ENCODE assay signal across 8 cellular contexts in genomic region chr1:169483500-169483966, GRCh38. TPM values are rescaled to one million over a fixed set of nuclear protein-coding genes. Genes with fewer than 3 reads are reported as not detected.
DNase-seq lines count a peak whose midpoint lies in the region; ATAC-seq, FAIRE-seq and TF ChIP-seq lines count a peak whose summit lies in the region.

No MANE protein-coding gene starts in this region.

- H3K9me3 Mint-ChIP-seq in activated naive CD4-positive, alpha-beta T cell treated with anti-CD3 and anti-CD28 coated beads for 36 hours = no peaks in the 10 kb centered on the region

- no peak for ATAC-seq in HG03442 (IDR thresholded peaks at IDR 0.05; ENCODE audit: unreplicated experiment)

- no peak overlapping the region for H3K27ac Mint-ChIP-seq in activated naive CD4-positive, alpha-beta T cell treated with anti-CD3 and anti-CD28 coated beads for 36 hours

- H3K27ac ChIP-seq in skin epidermis = peak overlapping the region in 6 of 21 experiments; percentile 20 to 97 (median 54)

- H3K4me3 Mint-ChIP-seq in activated naive CD4-positive, alpha-beta T cell treated with anti-CD3 and anti-CD28 coated beads for 36 hours = no peak overlapping the region

- FAIRE-seq in GM12892 (lab: Jason Lieb, UNC) = no peak

- H3K4me1 Mint-ChIP-seq in activated naive CD4-positive, alpha-beta T cell treated with anti-CD3 and anti-CD28 coated beads for 36 hours (ENCODE audit: low read depth) = peaks cover 46% of the 10 kb centered on the region

- peak; percentile 1 to 55 (median 35) for DNase-seq in NCI-H1417 (lab: John Stamatoyannopoulos, UW)
- no peak for DNase-seq in NCI-H1417 treated with DMSO at 0.1 percent for 48 hours (lab: John Stamatoyannopoulos, UW)
- DNase-seq in SK-N-DZ (ENCODE audit: low spot score) = peak; percentile 7
- peak; percentile 46 for DNase-seq in globus pallidus (ENCODE audit: low spot score)
- DNase-seq in activated naive CD4-positive, alpha-beta T cell treated with anti-CD3 and anti-CD28 coated beads for 36 hours = no peak
- no peak for DNase-seq in GM12892 (ENCODE audit: insufficient read length)

- CTCF ChIA-PET in activated naive CD4-positive, alpha-beta T cell treated with anti-CD3 and anti-CD28 coated beads for 36 hours (lab: Charles Lee) = interaction anchor here (2.0 kb wide), 1 partner anchor 63 kb away, joined by 4 read pairs; no protein-coding TSS in a partner anchor

- peak overlapping the region in 4 of 7 experiments; percentile 4 to 97 (median 80) for H3K4me3 ChIP-seq in skin epidermis

- H3K27me3 Mint-ChIP-seq in activated naive CD4-positive, alpha-beta T cell treated with anti-CD3 and anti-CD28 coated beads for 36 hours (ENCODE audit: low read depth) = no peaks in the 10 kb centered on the region

- no peak for TF ChIP-seq POLR2A in GM12892 (IDR thresholded peaks at IDR 0.05; ENCODE audit: low read depth, low read length)

- intact Hi-C loops in activated naive CD4-positive, alpha-beta T cell treated with anti-CD3 and anti-CD28 coated beads for 36 hours (cut with micrococcal nuclease) = loop anchor here (10.0 kb wide), 2 partner anchors 489 to 959 kb away; no protein-coding TSS in a partner anchor

- H3K36me3 Mint-ChIP-seq in activated naive CD4-positive, alpha-beta T cell treated with anti-CD3 and anti-CD28 coated beads for 36 hours (ENCODE audit: low read depth) = no peaks in the 10 kb centered on the region

RNA-seq across cellular contexts. Expression of gene SLC19A2, which starts 2.2 kb away (rescaled TPM):
- 14.6 and 19.7 TPM in 2 replicates for polyA plus RNA-seq in SK-N-DZ (2014; cell fraction: cytosol; rRNA removed)
- polyA plus RNA-seq in SK-N-DZ (2014; cell fraction: nucleus; rRNA removed) = 16.9 and 22.5 TPM in 2 replicates
- total RNA-seq in activated naive CD4-positive, alpha-beta T cell treated with anti-CD3 and anti-CD28 coated beads for 36 hours = 1 to 10 TPM; 3.2 to 3.6 TPM
- 3.0 TPM for polyA plus RNA-seq in GM12892 (2012; ENCODE audit: missing spikeins)

RNA-seq across cellular contexts. Expression of gene CCDC181, which starts 56.3 kb away (rescaled TPM):
- polyA plus RNA-seq in SK-N-DZ (2014; cell fraction: cytosol; rRNA removed) = 3.8 and 5.5 TPM in 2 replicates
- polyA plus RNA-seq in SK-N-DZ (2014; cell fraction: nucleus; rRNA removed) = 2.6 and 5.8 TPM in 2 replicates
- under 1 TPM in 1 of 2 experiments, not detected in 1; 0.17 TPM for total RNA-seq in activated naive CD4-positive, alpha-beta T cell treated with anti-CD3 and anti-CD28 coated beads for 36 hours
- not detected for polyA plus RNA-seq in GM12892 (2012; ENCODE audit: missing spikeins)

Comparison
In these comparisons a context has a peak if more than half of its experiments do, and no peak if none do; other contexts are left out.
1. DNase-seq: peak in NCI-H1417 (3 of 3), SK-N-DZ (single experiment) and globus pallidus (single experiment); none in NCI-H1417 treated with DMSO at 0.1 percent for 48 hours (single experiment), activated naive CD4-positive, alpha-beta T cell treated with anti-CD3 and anti-CD28 coated beads for 36 hours (single experiment) and GM12892 (single experiment).